In genomic region chr14:76761849-76762616, GRCh38 we compare ENCODE assay signal across 8 cellular contexts. TPM values are rescaled to one million over a fixed set of nuclear protein-coding genes. Genes with fewer than 3 reads are reported as not detected.
DNase-seq lines count a peak whose midpoint lies in the region; ATAC-seq, FAIRE-seq and TF ChIP-seq lines count a peak whose summit lies in the region.

No MANE protein-coding gene starts in this region.

- BruUV-seq in HepG2 (replicated peaks; lab: Mats Ljungman, UMichigan) = no TSS peak

- FAIRE-seq in HepG2 (lab: Jason Lieb, UNC) = no peak

- WGBS in HepG2 (ENCODE audit: low lambda C conversion rate) = 32% methylated on average over 7 of the region's 80 CpGs

- no peak overlapping the region for H2AFZ ChIP-seq in HepG2 (ENCODE audit: low read length)

- intact Hi-C loops in HepG2 (cut with micrococcal nuclease; ENCODE audit: unreplicated experiment) = no loop called here

- peak overlapping the region; percentile 69 for H3K4me3 ChIP-seq in brain microvascular endothelial cell (ENCODE audit: low read depth, low read length)
- H3K4me3 ChIP-seq in HepG2 (replicated peaks in 1 of 3; ENCODE audit: insufficient read depth in 1 of 3, low read depth in 2 of 3, low read length in 3 of 3) = peak overlapping the region; percentile 7 to 77 (median 54); a peak in 4 of 6 replicates

- no peak for TF ChIP-seq RAD21 in HepG2 (CRISPR knock-in tag; IDR thresholded peaks at IDR 0.05)

- H3K27me3 ChIP-seq in brain microvascular endothelial cell (replicated peaks) (no peaks in the 10 kb centered on the region), HepG2 (ENCODE audit: control insufficient read depth in 1 of 2, insufficient read depth in 2 of 2, low read length in 2 of 2) (peaks cover 2 to 40% of the 10 kb centered on the region in 2 experiments; a peak in 4 of 5 replicates)

- H3K79me2 ChIP-seq in HepG2 (ENCODE audit: insufficient read depth, low read length) = no peaks in the 10 kb centered on the region

- DNase-seq in DMS79 treated with DMSO at 0.1 percent for 48 hours (lab: John Stamatoyannopoulos, UW) (peak; percentile 56), DMS79 (lab: John Stamatoyannopoulos, UW) (no peak), brain microvascular endothelial cell (no peak), HepG2 (ENCODE audit: low spot score) (no peak), substantia nigra (lab: John Stamatoyannopoulos, UW) (peak in 26 of 49 donors; percentile 30 to 76 (median 60)), DMS114 treated with DMSO at 0.1 percent for 48 hours (lab: John Stamatoyannopoulos, UW; ENCODE audit: unreplicated experiment) (no peak), NOMO-1 (lab: John Stamatoyannopoulos, UW; ENCODE audit: unreplicated experiment in 2 of 2) (no peak)

- no peaks in the 10 kb centered on the region for H3K9me3 ChIP-seq in HepG2 (ENCODE audit: low read length)

- in situ Hi-C loops in brain microvascular endothelial cell (cut with HindIII; ENCODE audit: low pct_ligation_motif_present, low sequenced_read_pairs) (no loop called here), HepG2 (cut with HindIII; ENCODE audit: extremely low pct_ligation_motif_present, low pct_unique_long_range_greater_than_20kb) (no loop called here)

- TF ChIP-seq POLR2A in HepG2 (IDR thresholded peaks at IDR 0.05; ENCODE audit: insufficient read depth in 1 of 2, low read depth in 2 of 2, low read length in 2 of 2) = no peak

- H3K9ac ChIP-seq in HepG2 (ENCODE audit: insufficient read depth, low read depth, low read length) = no peak overlapping the region

- no peaks in the 10 kb centered on the region for H4K20me1 ChIP-seq in HepG2 (ENCODE audit: insufficient read depth, low read length)

- H3K27ac ChIP-seq in brain microvascular endothelial cell (no peak overlapping the region), HepG2 (ENCODE audit: extremely low read length, insufficient read depth, low read length) (no peak overlapping the region), substantia nigra (ENCODE audit: low read depth, low read length, poor library complexity, severe bottlenecking) (peak overlapping the region; percentile 89)

- POLR2A ChIA-PET in HepG2 (lab: Yijun Ruan, JAX) = interaction anchor here (1.0 kb wide), 1 partner anchor 10 kb away, joined by 4 read pairs; no protein-coding TSS in a partner anchor

- H3K4me2 ChIP-seq in HepG2 (ENCODE audit: low read depth, low read length) = peak overlapping the region; percentile 86

- H3K4me1 ChIP-seq in HepG2 (ENCODE audit: insufficient read depth, low read length) = 0 out of 2 replicates have a peak, but pooled peaks cover 7% of the 10 kb centered on the region

- H3K36me3 ChIP-seq in brain microvascular endothelial cell (replicated peaks) (no peaks in the 10 kb centered on the region), HepG2 (replicated peaks in 1 of 2; ENCODE audit: control insufficient read depth in 1 of 2, insufficient read depth in 2 of 2, low read length in 2 of 2) (no peaks in the 10 kb centered on the region)

- CTCF ChIA-PET in HepG2 (lab: Yijun Ruan, JAX; ENCODE audit: low intra/inter-chr PET ratio, low total read pairs) = no interaction called here

- TF ChIP-seq EP300 in HepG2 (IDR thresholded peaks at IDR 0.05; ENCODE audit: low read depth in 2 of 2, low read length in 2 of 2) (no peak), HepG2 (CRISPR knock-in tag; IDR thresholded peaks at IDR 0.05; ENCODE audit: borderline replicate concordance) (no peak)

- ATAC-seq in HG03469 (IDR thresholded peaks at IDR 0.05; ENCODE audit: unreplicated experiment) (peak; percentile 31), HepG2 (peak; percentile 80)

- TF ChIP-seq CTCF in brain microvascular endothelial cell (IDR thresholded peaks at IDR 0.05; ENCODE audit: low read depth, low read length, missing control alignments) = no peak
- no peak for TF ChIP-seq CTCF in HepG2 (CRISPR knock-in tag; IDR thresholded peaks at IDR 0.05)

TF ChIP-seq in HepG2, 621 proteins besides CTCF, POLR2A, EP300 and RAD21:
- TF ChIP-seq HES4 (CRISPR knock-in tag; IDR thresholded peaks at IDR 0.05; ENCODE audit: borderline replicate concordance) (0 out of 2 replicates have a peak, but pooled peaks have one; percentile 58), CC2D1A (CRISPR knock-in tag; IDR thresholded peaks at IDR 0.05) (no peak), ZNF777 (CRISPR knock-in tag; IDR thresholded peaks at IDR 0.05) (peak; percentile 67; the same call in 1 of the 2 replicates), ZNF75D (CRISPR knock-in tag; IDR thresholded peaks at IDR 0.05; ENCODE audit: borderline replicate concordance) (no peak), MAZ (IDR thresholded peaks at IDR 0.05; ENCODE audit: borderline replicate concordance, low read depth, low read length) (no peak), MAZ (CRISPR knock-in tag; IDR thresholded peaks at IDR 0.05; ENCODE audit: low read depth) (0 out of 2 replicates have a peak, but pooled peaks have one; percentile 29), CHD4 (IDR thresholded peaks at IDR 0.05; ENCODE audit: borderline replicate concordance, low read length) (no peak)

RNA-seq across cellular contexts. Expression of gene VASH1, which starts 0.8 kb away (rescaled TPM):
- 0.18 and 0.24 TPM in 2 replicates for total RNA-seq in HepG2 (2016; rRNA removed; fragmentation: Illumina TruSeq; extraction: Trizol)
- total RNA-seq in HepG2 (2016; cell fraction: cytosol; rRNA removed; fragmentation: Illumina TruSeq; extraction: Trizol; ENCODE audit: low read depth) = not detected in 2 replicates
- total RNA-seq in HepG2 (2016; cell fraction: insoluble cytoplasmic fraction; rRNA removed; fragmentation: Illumina TruSeq; extraction: Trizol) = 0.12 and 0.17 TPM in 2 replicates
- 0.10 and 0.15 TPM in 2 replicates for total RNA-seq in HepG2 (2016; cell fraction: membrane; rRNA removed; fragmentation: Illumina TruSeq; extraction: Trizol)
- total RNA-seq in HepG2 (2016; cell fraction: nucleus; rRNA removed; fragmentation: Illumina TruSeq; extraction: Trizol) = 0.34 and 0.43 TPM in 2 replicates
- 0.11 and 0.42 TPM in 2 replicates for polyA plus RNA-seq in HepG2 (2011; rRNA removed)
- 0.15 and 0.32 TPM in 2 replicates for polyA plus RNA-seq in HepG2 (2011; cell fraction: cytosol; rRNA removed)
- 0.71 and 0.77 TPM in 2 replicates for polyA plus RNA-seq in HepG2 (2011; cell fraction: nucleus; rRNA removed)
- 0.28 and 0.65 TPM in 2 replicates for polyA plus RNA-seq in HepG2 (2012)
- 0.10 TPM in 1 of 2 replicates, not detected in the other for polyA plus RNA-seq in HepG2 (2016; cell fraction: cytosol; fragmentation: Illumina TruSeq; extraction: Trizol; ENCODE audit: low read depth)
- polyA plus RNA-seq in HepG2 (2016; cell fraction: insoluble cytoplasmic fraction; fragmentation: Illumina TruSeq; extraction: Trizol; ENCODE audit: low read depth) = 0.24 and 0.26 TPM in 2 replicates
- 0.21 TPM in 1 of 2 replicates, not detected in the other for polyA plus RNA-seq in HepG2 (2016; cell fraction: membrane; fragmentation: Illumina TruSeq; extraction: Trizol; ENCODE audit: low read depth)
- polyA plus RNA-seq in HepG2 (2016; cell fraction: nucleus; fragmentation: Illumina TruSeq; extraction: Trizol; ENCODE audit: insufficient read depth, low read depth) = 0.43 and 0.83 TPM in 2 replicates
- polyA minus RNA-seq in HepG2 (2011; rRNA and poly(A)+ RNA removed; ENCODE audit: low replicate concordance) = 0.28 TPM in 1 of 2 replicates, not detected in the other
- 0.18 and 0.69 TPM in 2 replicates for polyA minus RNA-seq in HepG2 (2011; cell fraction: cytosol; rRNA and poly(A)+ RNA removed)
- polyA minus RNA-seq in HepG2 (2011; cell fraction: nucleus; rRNA and poly(A)+ RNA removed) = 0.50 and 0.64 TPM in 2 replicates

RNA-seq across cellular contexts. Expression of gene ANGEL1, which starts 50.6 kb away (rescaled TPM):
- total RNA-seq in HepG2 (2016; rRNA removed; fragmentation: Illumina TruSeq; extraction: Trizol) = 9.0 and 14.3 TPM in 2 replicates
- total RNA-seq in HepG2 (2016; cell fraction: cytosol; rRNA removed; fragmentation: Illumina TruSeq; extraction: Trizol; ENCODE audit: low read depth) = 2.0 and 2.3 TPM in 2 replicates
- total RNA-seq in HepG2 (2016; cell fraction: insoluble cytoplasmic fraction; rRNA removed; fragmentation: Illumina TruSeq; extraction: Trizol) = 7.0 and 14.3 TPM in 2 replicates
- total RNA-seq in HepG2 (2016; cell fraction: membrane; rRNA removed; fragmentation: Illumina TruSeq; extraction: Trizol) = 4.2 and 4.3 TPM in 2 replicates
- 17.7 and 19.8 TPM in 2 replicates for total RNA-seq in HepG2 (2016; cell fraction: nucleus; rRNA removed; fragmentation: Illumina TruSeq; extraction: Trizol)
- polyA plus RNA-seq in HepG2 (2011; rRNA removed) = 20.1 and 22.0 TPM in 2 replicates
- 14.1 and 15.1 TPM in 2 replicates for polyA plus RNA-seq in HepG2 (2011; cell fraction: cytosol; rRNA removed)
- 24.3 and 28.3 TPM in 2 replicates for polyA plus RNA-seq in HepG2 (2011; cell fraction: nucleus; rRNA removed)
- 9.5 and 10.1 TPM in 2 replicates for polyA plus RNA-seq in HepG2 (2012)
- 1.2 and 1.4 TPM in 2 replicates for polyA plus RNA-seq in HepG2 (2016; cell fraction: cytosol; fragmentation: Illumina TruSeq; extraction: Trizol; ENCODE audit: low read depth)
- 5.4 and 6.6 TPM in 2 replicates for polyA plus RNA-seq in HepG2 (2016; cell fraction: insoluble cytoplasmic fraction; fragmentation: Illumina TruSeq; extraction: Trizol; ENCODE audit: low read depth)
- polyA plus RNA-seq in HepG2 (2016; cell fraction: membrane; fragmentation: Illumina TruSeq; extraction: Trizol; ENCODE audit: low read depth) = 1.6 and 1.7 TPM in 2 replicates
- polyA plus RNA-seq in HepG2 (2016; cell fraction: nucleus; fragmentation: Illumina TruSeq; extraction: Trizol; ENCODE audit: insufficient read depth, low read depth) = 20.3 and 21.5 TPM in 2 replicates
- polyA minus RNA-seq in HepG2 (2011; rRNA and poly(A)+ RNA removed; ENCODE audit: low replicate concordance) = 49.6 and 66.8 TPM in 2 replicates
- polyA minus RNA-seq in HepG2 (2011; cell fraction: cytosol; rRNA and poly(A)+ RNA removed) = 12.2 and 12.8 TPM in 2 replicates
- polyA minus RNA-seq in HepG2 (2011; cell fraction: nucleus; rRNA and poly(A)+ RNA removed) = 26.4 and 31.6 TPM in 2 replicates

Comparison
In these comparisons a context has a peak if more than half of its experiments do, and no peak if none do; other contexts are left out.
1. DNase-seq: peak in DMS79 treated with DMSO at 0.1 percent for 48 hours (single experiment) and substantia nigra (26 of 49); none in DMS79 (single experiment), brain microvascular endothelial cell (single experiment), HepG2 (single experiment), DMS114 treated with DMSO at 0.1 percent for 48 hours (single experiment) and NOMO-1 (0 of 2).